Comparison of ENCODE assay signal across 1 cellular context in genomic region chr11:69683764-69684333, GRCh38.
TF ChIP-seq lines count a peak whose summit lies in the region.

No MANE protein-coding gene starts in this region.

TF ChIP-seq in GM23338, 12 proteins besides CTCF, POLR2A, EP300 and RAD21:
- TF ChIP-seq, protein P1, sequence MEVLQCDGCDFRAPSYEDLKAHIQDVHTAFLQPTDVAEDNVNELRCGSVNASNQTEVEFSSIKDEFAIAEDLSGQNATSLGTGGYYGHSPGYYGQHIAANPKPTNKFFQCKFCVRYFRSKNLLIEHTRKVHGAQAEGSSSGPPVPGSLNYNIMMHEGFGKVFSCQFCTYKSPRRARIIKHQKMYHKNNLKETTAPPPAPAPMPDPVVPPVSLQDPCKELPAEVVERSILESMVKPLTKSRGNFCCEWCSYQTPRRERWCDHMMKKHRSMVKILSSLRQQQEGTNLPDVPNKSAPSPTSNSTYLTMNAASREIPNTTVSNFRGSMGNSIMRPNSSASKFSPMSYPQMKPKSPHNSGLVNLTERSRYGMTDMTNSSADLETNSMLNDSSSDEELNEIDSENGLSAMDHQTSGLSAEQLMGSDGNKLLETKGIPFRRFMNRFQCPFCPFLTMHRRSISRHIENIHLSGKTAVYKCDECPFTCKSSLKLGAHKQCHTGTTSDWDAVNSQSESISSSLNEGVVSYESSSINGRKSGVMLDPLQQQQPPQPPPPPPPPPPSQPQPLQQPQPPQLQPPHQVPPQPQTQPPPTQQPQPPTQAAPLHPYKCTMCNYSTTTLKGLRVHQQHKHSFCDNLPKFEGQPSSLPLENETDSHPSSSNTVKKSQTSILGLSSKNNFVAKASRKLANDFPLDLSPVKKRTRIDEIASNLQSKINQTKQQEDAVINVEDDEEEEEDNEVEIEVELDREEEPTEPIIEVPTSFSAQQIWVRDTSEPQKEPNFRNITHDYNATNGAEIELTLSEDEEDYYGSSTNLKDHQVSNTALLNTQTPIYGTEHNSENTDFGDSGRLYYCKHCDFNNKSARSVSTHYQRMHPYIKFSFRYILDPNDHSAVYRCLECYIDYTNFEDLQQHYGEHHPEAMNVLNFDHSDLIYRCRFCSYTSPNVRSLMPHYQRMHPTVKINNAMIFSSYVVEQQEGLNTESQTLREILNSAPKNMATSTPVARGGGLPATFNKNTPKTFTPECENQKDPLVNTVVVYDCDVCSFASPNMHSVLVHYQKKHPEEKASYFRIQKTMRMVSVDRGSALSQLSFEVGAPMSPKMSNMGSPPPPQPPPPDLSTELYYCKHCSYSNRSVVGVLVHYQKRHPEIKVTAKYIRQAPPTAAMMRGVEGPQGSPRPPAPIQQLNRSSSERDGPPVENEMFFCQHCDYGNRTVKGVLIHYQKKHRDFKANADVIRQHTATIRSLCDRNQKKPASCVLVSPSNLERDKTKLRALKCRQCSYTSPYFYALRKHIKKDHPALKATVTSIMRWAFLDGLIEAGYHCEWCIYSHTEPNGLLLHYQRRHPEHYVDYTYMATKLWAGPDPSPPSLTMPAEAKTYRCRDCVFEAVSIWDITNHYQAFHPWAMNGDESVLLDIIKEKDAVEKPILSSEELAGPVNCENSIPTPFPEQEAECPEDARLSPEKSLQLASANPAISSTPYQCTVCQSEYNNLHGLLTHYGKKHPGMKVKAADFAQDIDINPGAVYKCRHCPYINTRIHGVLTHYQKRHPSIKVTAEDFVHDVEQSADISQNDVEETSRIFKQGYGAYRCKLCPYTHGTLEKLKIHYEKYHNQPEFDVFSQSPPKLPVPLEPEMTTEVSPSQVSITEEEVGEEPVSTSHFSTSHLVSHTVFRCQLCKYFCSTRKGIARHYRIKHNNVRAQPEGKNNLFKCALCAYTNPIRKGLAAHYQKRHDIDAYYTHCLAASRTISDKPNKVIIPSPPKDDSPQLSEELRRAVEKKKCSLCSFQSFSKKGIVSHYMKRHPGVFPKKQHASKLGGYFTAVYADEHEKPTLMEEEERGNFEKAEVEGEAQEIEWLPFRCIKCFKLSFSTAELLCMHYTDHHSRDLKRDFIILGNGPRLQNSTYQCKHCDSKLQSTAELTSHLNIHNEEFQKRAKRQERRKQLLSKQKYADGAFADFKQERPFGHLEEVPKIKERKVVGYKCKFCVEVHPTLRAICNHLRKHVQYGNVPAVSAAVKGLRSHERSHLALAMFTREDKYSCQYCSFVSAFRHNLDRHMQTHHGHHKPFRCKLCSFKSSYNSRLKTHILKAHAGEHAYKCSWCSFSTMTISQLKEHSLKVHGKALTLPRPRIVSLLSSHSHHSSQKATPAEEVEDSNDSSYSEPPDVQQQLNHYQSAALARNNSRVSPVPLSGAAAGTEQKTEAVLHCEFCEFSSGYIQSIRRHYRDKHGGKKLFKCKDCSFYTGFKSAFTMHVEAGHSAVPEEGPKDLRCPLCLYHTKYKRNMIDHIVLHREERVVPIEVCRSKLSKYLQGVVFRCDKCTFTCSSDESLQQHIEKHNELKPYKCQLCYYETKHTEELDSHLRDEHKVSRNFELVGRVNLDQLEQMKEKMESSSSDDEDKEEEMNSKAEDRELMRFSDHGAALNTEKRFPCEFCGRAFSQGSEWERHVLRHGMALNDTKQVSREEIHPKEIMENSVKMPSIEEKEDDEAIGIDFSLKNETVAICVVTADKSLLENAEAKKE (CRISPR knock-in tag; IDR thresholded peaks at IDR 0.05) = no peak
- TF ChIP-seq, protein P2, sequence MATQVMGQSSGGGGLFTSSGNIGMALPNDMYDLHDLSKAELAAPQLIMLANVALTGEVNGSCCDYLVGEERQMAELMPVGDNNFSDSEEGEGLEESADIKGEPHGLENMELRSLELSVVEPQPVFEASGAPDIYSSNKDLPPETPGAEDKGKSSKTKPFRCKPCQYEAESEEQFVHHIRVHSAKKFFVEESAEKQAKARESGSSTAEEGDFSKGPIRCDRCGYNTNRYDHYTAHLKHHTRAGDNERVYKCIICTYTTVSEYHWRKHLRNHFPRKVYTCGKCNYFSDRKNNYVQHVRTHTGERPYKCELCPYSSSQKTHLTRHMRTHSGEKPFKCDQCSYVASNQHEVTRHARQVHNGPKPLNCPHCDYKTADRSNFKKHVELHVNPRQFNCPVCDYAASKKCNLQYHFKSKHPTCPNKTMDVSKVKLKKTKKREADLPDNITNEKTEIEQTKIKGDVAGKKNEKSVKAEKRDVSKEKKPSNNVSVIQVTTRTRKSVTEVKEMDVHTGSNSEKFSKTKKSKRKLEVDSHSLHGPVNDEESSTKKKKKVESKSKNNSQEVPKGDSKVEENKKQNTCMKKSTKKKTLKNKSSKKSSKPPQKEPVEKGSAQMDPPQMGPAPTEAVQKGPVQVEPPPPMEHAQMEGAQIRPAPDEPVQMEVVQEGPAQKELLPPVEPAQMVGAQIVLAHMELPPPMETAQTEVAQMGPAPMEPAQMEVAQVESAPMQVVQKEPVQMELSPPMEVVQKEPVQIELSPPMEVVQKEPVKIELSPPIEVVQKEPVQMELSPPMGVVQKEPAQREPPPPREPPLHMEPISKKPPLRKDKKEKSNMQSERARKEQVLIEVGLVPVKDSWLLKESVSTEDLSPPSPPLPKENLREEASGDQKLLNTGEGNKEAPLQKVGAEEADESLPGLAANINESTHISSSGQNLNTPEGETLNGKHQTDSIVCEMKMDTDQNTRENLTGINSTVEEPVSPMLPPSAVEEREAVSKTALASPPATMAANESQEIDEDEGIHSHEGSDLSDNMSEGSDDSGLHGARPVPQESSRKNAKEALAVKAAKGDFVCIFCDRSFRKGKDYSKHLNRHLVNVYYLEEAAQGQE (IDR thresholded peaks at IDR 0.05; ENCODE audit: unreplicated experiment) = no peak
- TF ChIP-seq ZNF114 (CRISPR knock-in tag; IDR thresholded peaks at IDR 0.05) = no peak
- TF ChIP-seq CREB1 (CRISPR knock-in tag; IDR thresholded peaks at IDR 0.05; ENCODE audit: low read depth) = no peak
TF ChIP-seq in GM23338: peak in this region for 0.
